ENCODE assay signal across 8 cellular contexts in genomic region chr14:77616454-77617229, GRCh38. TPM values are rescaled to one million over a fixed set of nuclear protein-coding genes. Genes with fewer than 3 reads are reported as not detected.
DNase-seq lines count a peak whose midpoint lies in the region; ATAC-seq and TF ChIP-seq lines count a peak whose summit lies in the region.

SPTLC2 (minus strand) TSS chr14:77616637; CDS start chr14:77616579, 58 bp downstream.

- ATAC-seq in GM21737 (IDR thresholded peaks at IDR 0.05; ENCODE audit: unreplicated experiment), result peak; percentile 94
- ATAC-seq in Panc1, result peak; percentile 98
- ATAC-seq in activated T-cell treated with anti-CD3 and anti-CD28 coated beads, Interleukin-2, amount 50 U/mL, for 4 hours, result peak; percentile 97

- no peaks in the 10 kb centered on the region for H3K36me3 ChIP-seq in KMS-11 (ENCODE audit: insufficient read depth)
- peaks cover 8% of the 10 kb centered on the region; the same call in 1 of the 2 replicates for H3K36me3 ChIP-seq in Panc1 (ENCODE audit: control insufficient read depth, insufficient read depth, low read length)
- no peaks in the 10 kb centered on the region for H3K36me3 ChIP-seq in esophagus (ENCODE audit: control insufficient read depth in 2 of 2, insufficient read depth in 2 of 2, low read length in 1 of 2)
- H3K36me3 ChIP-seq in mucosa of stomach (ENCODE audit: control insufficient read depth, insufficient read depth, low read length), result no peaks in the 10 kb centered on the region

- no peaks in the 10 kb centered on the region for H3K9me3 Mint-ChIP-seq in activated T-cell treated with anti-CD3 and anti-CD28 coated beads, Interleukin-2, amount 50 U/mL, for 4 hours

- DNase-seq in DMS79 treated with DMSO at 0.1 percent for 48 hours (lab: John Stamatoyannopoulos, UW) (peak; percentile 100), Panc1 (ENCODE audit: low read depth, low spot score) (peak; percentile 90)
- peak; percentile 95 for DNase-seq in activated T-cell treated with anti-CD3 and anti-CD28 coated beads, Interleukin-2, amount 50 U/mL, for 4 hours
- peak; percentile 92 to 93 for DNase-seq in stimulated activated CD8-positive, alpha-beta memory T cell treated with anti-CD3 and anti-CD28 coated beads, Interleukin-7, amount 100 ng/mL, for 1 hour (ENCODE audit: low read depth in 2 of 2)

- peaks cover 2% of the 10 kb centered on the region for H3K36me3 Mint-ChIP-seq in activated T-cell treated with anti-CD3 and anti-CD28 coated beads, Interleukin-2, amount 50 U/mL, for 4 hours (ENCODE audit: insufficient read depth)

- H3K4me3 ChIP-seq in KMS-11 (IDR thresholded peaks at IDR 0.05; ENCODE audit: insufficient read depth, low read depth, low read length), result no peak within 1 kb of the TSS
- H3K4me3 ChIP-seq in Panc1 (ENCODE audit: low read depth in 2 of 2, low read length in 2 of 2), result peak within 1 kb of the TSS; percentile 89 to 91
- peak within 1 kb of the TSS; percentile 83 to 88 for H3K4me3 ChIP-seq in esophagus (ENCODE audit: low read depth in 1 of 2, low read length in 2 of 2)
- peak within 1 kb of the TSS; percentile 16 for H3K4me3 ChIP-seq in mucosa of stomach (ENCODE audit: low read length)

- peaks cover 37% of the 10 kb centered on the region for H3K4me1 Mint-ChIP-seq in activated T-cell treated with anti-CD3 and anti-CD28 coated beads, Interleukin-2, amount 50 U/mL, for 4 hours (ENCODE audit: low read depth)

- CTCF ChIA-PET in Panc1 (lab: Charles Lee), result no interaction called here

- H3K4me1 ChIP-seq in KMS-11 (ENCODE audit: low read depth, poor library complexity, severe bottlenecking) (peaks cover 14% of the 10 kb centered on the region), Panc1 (ENCODE audit: control insufficient read depth, insufficient read depth, low read length) (peaks cover 15% of the 10 kb centered on the region), esophagus (ENCODE audit: control insufficient read depth in 2 of 2, insufficient read depth in 2 of 2, low read length in 1 of 2) (no peaks in the 10 kb centered on the region), mucosa of stomach (ENCODE audit: control insufficient read depth, insufficient read depth, low read length) (peaks cover 14% of the 10 kb centered on the region)

- H3K4me2 ChIP-seq in KMS-11, result peak within 1 kb of the TSS; percentile 70

- H3K27me3 ChIP-seq in KMS-11 (ENCODE audit: insufficient read depth, low read depth) (no peaks in the 10 kb centered on the region), Panc1 (ENCODE audit: control insufficient read depth, insufficient read depth, low read length) (no peaks in the 10 kb centered on the region), esophagus (ENCODE audit: control insufficient read depth in 1 of 2, insufficient read depth in 2 of 2, low read length in 2 of 2) (no peaks in the 10 kb centered on the region), mucosa of stomach (ENCODE audit: control insufficient read depth, insufficient read depth, low read length) (no peaks in the 10 kb centered on the region)

- no peaks in the 10 kb centered on the region for H4K20me1 ChIP-seq in KMS-11 (ENCODE audit: insufficient read depth)

- 0% methylated on average over 49 to 58 of the region's 58 CpGs for WGBS in esophagus, 2 donors

- TF ChIP-seq CTCF in KMS-11 (conservative IDR thresholded peaks at IDR 0.05; ENCODE audit: low read depth, low read length) (no peak), Panc1 (IDR thresholded peaks at IDR 0.05) (peak; percentile 48)

- in situ Hi-C loops in Panc1 (cut with HindIII; ENCODE audit: low pct_unique_long_range_greater_than_20kb, low sequenced_read_pairs), result no loop called here

- POLR2A ChIA-PET in Panc1 (lab: Charles Lee), result no interaction called here

- peak within 1 kb of the TSS; percentile 32; the same call in 1 of the 2 replicates for H3K9ac ChIP-seq in KMS-11
- H3K9ac ChIP-seq in mucosa of stomach (ENCODE audit: low read length), result peak within 1 kb of the TSS; percentile 78

- no peaks in the 10 kb centered on the region for H3K27me3 Mint-ChIP-seq in activated T-cell treated with anti-CD3 and anti-CD28 coated beads, Interleukin-2, amount 50 U/mL, for 4 hours (ENCODE audit: low read depth)

- peak within 1 kb of the TSS; percentile 90 for H3K4me3 Mint-ChIP-seq in activated T-cell treated with anti-CD3 and anti-CD28 coated beads, Interleukin-2, amount 50 U/mL, for 4 hours

- peak within 1 kb of the TSS; percentile 44 for H2AFZ ChIP-seq in KMS-11 (ENCODE audit: low read depth)

- no peaks in the 10 kb centered on the region; the same call in 1 of the 2 replicates for H3K79me2 ChIP-seq in KMS-11 (ENCODE audit: insufficient read depth, low read depth)

- BruUV-seq in Panc1 (replicated peaks; lab: Mats Ljungman, UMichigan), result no TSS peak

- H3K27ac ChIP-seq in KMS-11, result no peak within 1 kb of the TSS
- peak within 1 kb of the TSS; percentile 89 for H3K27ac ChIP-seq in Panc1 (ENCODE audit: low read length)
- H3K27ac ChIP-seq in esophagus (ENCODE audit: low read depth in 2 of 2, low read length in 1 of 2), result peak within 1 kb of the TSS; percentile 91 to 94

- H3K9me3 ChIP-seq in Panc1 (ENCODE audit: control insufficient read depth, insufficient read depth, low read depth, low read length), result no peaks in the 10 kb centered on the region
- H3K9me3 ChIP-seq in esophagus (ENCODE audit: control insufficient read depth in 2 of 2, insufficient read depth in 1 of 2, low read depth in 1 of 2, low read length in 1 of 2), result no peaks in the 10 kb centered on the region
- H3K9me3 ChIP-seq in mucosa of stomach (ENCODE audit: control insufficient read depth, low read length), result no peaks in the 10 kb centered on the region

- intact Hi-C loops in Panc1 (cut with micrococcal nuclease; ENCODE audit: unreplicated experiment), result no loop called here

RNA-seq across cellular contexts. Expression of gene SPTLC2, which starts in this region (rescaled TPM):
- total RNA-seq in Panc1 (2021; ENCODE audit: unreplicated experiment), result 21.0 TPM
- polyA plus RNA-seq in Panc1 (2012; ENCODE audit: insufficient read length), result 15.2 TPM
- total RNA-seq in activated T-cell treated with anti-CD3 and anti-CD28 coated beads, Interleukin-2, amount 50 U/mL, for 4 hours, result 10 to 100 TPM; 18.1 to 23.7 (median 23.2) TPM
- polyA plus RNA-seq in esophagus, result 10 to 100 TPM; 14.1 to 16.3 TPM
